ENCODE assay signal across 8 cellular contexts in the genomic region with DNA sequence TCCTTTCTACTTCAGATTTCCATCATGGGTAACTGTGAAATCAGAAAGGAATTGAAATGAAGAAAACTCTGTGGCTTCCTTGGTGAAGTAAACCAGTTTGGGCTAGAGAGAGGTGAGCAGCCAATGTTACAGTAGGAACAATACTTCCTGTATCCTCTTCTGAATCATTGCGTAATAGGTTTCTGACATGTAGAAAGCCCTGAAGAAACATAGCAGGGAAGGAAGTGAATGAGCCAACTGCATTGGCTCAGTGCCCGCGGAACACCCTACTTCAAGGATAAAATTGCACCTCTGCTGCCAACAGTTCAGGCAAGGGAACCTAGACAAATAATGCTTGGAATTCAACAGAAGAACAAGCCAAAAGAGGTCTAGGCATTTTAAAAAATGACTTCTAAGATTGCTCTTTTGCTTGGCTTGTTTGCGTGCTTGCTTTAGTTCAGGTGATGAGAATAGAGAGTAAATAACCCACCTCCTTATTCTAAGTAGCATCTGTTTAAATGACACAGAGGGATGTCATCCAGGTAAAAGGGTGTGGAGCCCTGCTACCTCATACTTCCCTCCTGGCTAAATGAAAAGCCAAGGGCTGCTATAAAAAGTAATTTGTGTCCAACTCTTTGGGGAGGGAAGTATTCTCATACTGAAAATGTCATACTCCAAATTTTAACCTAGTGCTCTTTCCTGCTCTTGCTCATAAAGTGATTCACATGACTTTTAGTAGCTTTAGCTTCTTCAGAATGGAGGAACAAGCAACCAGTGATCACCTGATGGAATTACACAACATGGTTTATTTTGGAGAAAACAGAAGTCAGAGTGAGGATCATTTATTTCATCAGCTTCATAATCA. TPM values are rescaled to one million over a fixed set of nuclear protein-coding genes. Genes with fewer than 3 reads are reported as not detected.
DNase-seq lines count a peak whose midpoint lies in the region; ATAC-seq and TF ChIP-seq lines count a peak whose summit lies in the region.

No MANE protein-coding gene starts in this region.

- H3K23ac ChIP-seq in mesendoderm (ENCODE audit: low read length) = no peak overlapping the region

- H3K79me1 ChIP-seq in mesendoderm (ENCODE audit: low read length) = no peaks in the 10 kb centered on the region

- H3K27ac ChIP-seq in mesendoderm (ENCODE audit: low read depth, low read length) = no peak overlapping the region

- no peak overlapping the region for H3K18ac ChIP-seq in mesendoderm (ENCODE audit: low read length)

- no peak overlapping the region for H4K5ac ChIP-seq in mesendoderm (ENCODE audit: low read length)

- H3K56ac ChIP-seq in mesendoderm (ENCODE audit: low read length) = no peak overlapping the region

- peak overlapping the region; percentile 97 to 100 (median 99) for H3K27ac Mint-ChIP-seq in CD14-positive monocyte
- H3K27ac Mint-ChIP-seq in activated T-helper 17 cell treated with anti-CD3 and anti-CD28 coated beads, Interleukin-2, amount 50 U/mL, for 72 hours = peak overlapping the region; percentile 83

- no peaks in the 10 kb centered on the region for H3K27me3 ChIP-seq in mesendoderm (ENCODE audit: insufficient read depth, low read length, poor library complexity)

- peaks cover 46% of the 10 kb centered on the region for H3K4me1 Mint-ChIP-seq in CD14-positive monocyte
- H3K4me1 Mint-ChIP-seq in activated T-helper 17 cell treated with anti-CD3 and anti-CD28 coated beads, Interleukin-2, amount 50 U/mL, for 72 hours = peaks cover 34% of the 10 kb centered on the region

- no peak overlapping the region for H3K4me2 ChIP-seq in mesendoderm (ENCODE audit: low read length)

- peaks cover 0 to 2% (median 0%) of the 10 kb centered on the region in 3 donors for H3K27me3 Mint-ChIP-seq in CD14-positive monocyte (ENCODE audit: low read depth in 3 of 3)
- no peaks in the 10 kb centered on the region for H3K27me3 Mint-ChIP-seq in activated T-helper 17 cell treated with anti-CD3 and anti-CD28 coated beads, Interleukin-2, amount 50 U/mL, for 72 hours

- peaks cover 0 to 7% (median 0%) of the 10 kb centered on the region in 7 donors for H3K9me3 Mint-ChIP-seq in CD14-positive monocyte
- no peaks in the 10 kb centered on the region for H3K9me3 Mint-ChIP-seq in activated T-helper 17 cell treated with anti-CD3 and anti-CD28 coated beads, Interleukin-2, amount 50 U/mL, for 72 hours

- peak overlapping the region; percentile 55 to 85 for H3K4me3 Mint-ChIP-seq in CD14-positive monocyte
- peak overlapping the region; percentile 70 for H3K4me3 Mint-ChIP-seq in activated T-helper 17 cell treated with anti-CD3 and anti-CD28 coated beads, Interleukin-2, amount 50 U/mL, for 72 hours

- H4K8ac ChIP-seq in mesendoderm (ENCODE audit: low read depth, low read length) = no peak overlapping the region

- no peak overlapping the region for H2BK120ac ChIP-seq in mesendoderm (ENCODE audit: low read depth, low read length)

- no peaks in the 10 kb centered on the region for H3K79me2 ChIP-seq in mesendoderm (ENCODE audit: control insufficient read depth, insufficient read depth, low read length)

- no peaks in the 10 kb centered on the region for H3K36me3 Mint-ChIP-seq in CD14-positive monocyte
- H3K36me3 Mint-ChIP-seq in activated T-helper 17 cell treated with anti-CD3 and anti-CD28 coated beads, Interleukin-2, amount 50 U/mL, for 72 hours (ENCODE audit: low read depth) = no peaks in the 10 kb centered on the region

- WGBS in mesendoderm (ENCODE audit: extremely low coverage, insufficient coverage, low lambda C conversion rate) = no CpG with 5 or more reads among the region's 4 CpGs

- no peak overlapping the region for H3K9ac ChIP-seq in mesendoderm (ENCODE audit: low read length)

- DNase-seq in CD14-positive monocyte (ENCODE audit: low spot score) (peak; percentile 93), NCI-H748 treated with DMSO at 0.1 percent for 48 hours (lab: John Stamatoyannopoulos, UW) (peak; percentile 62), head of caudate nucleus (peak in 41 of 42 donors; percentile 8 to 75 (median 41)), putamen (ENCODE audit: low spot score) (peak; percentile 50), mesendoderm (no peak)

- ATAC-seq in GM19324 (IDR thresholded peaks at IDR 0.05; ENCODE audit: low FRiP score, unreplicated experiment) = peak; percentile 68
- ATAC-seq in HG03378 (IDR thresholded peaks at IDR 0.05; ENCODE audit: unreplicated experiment) = peak; percentile 84
- peak; percentile 81 for ATAC-seq in activated T-helper 17 cell treated with anti-CD3 and anti-CD28 coated beads, Interleukin-2, amount 50 U/mL, for 72 hours (replicated peaks)

- TF ChIP-seq CTCF in CD14-positive monocyte (IDR thresholded peaks at IDR 0.05) = no peak

- H2AK5ac ChIP-seq in mesendoderm (ENCODE audit: low read length) = no peak overlapping the region

- no peaks in the 10 kb centered on the region for H3K36me3 ChIP-seq in mesendoderm (ENCODE audit: control insufficient read depth, insufficient read depth, low read length)

- no peaks in the 10 kb centered on the region for H3K4me1 ChIP-seq in mesendoderm (ENCODE audit: control insufficient read depth, low read depth, low read length)

- no peak overlapping the region for H3K4me3 ChIP-seq in mesendoderm (ENCODE audit: low read length)

- no peak overlapping the region for H2BK15ac ChIP-seq in mesendoderm (replicated peaks; ENCODE audit: low read depth)

- no peak overlapping the region for H2BK5ac ChIP-seq in mesendoderm (ENCODE audit: low read length)

- intact Hi-C loops in CD14-positive monocyte (cut with micrococcal nuclease) (loop anchor here (1.0 to 2.0 kb wide), 2 partner anchors 9 to 31 kb away; no protein-coding TSS in a partner anchor), head of caudate nucleus (cut with DNase I) (no loop called here)

- H3K4ac ChIP-seq in mesendoderm (ENCODE audit: low read depth, low read length) = no peak overlapping the region

RNA-seq across cellular contexts. Expression of a gene that starts 30.0 kb away (rescaled TPM):
- 100 to 1,000 TPM; 102 to 118 TPM for polyA plus RNA-seq in CD14-positive monocyte
- total RNA-seq in activated T-helper 17 cell treated with anti-CD3 and anti-CD28 coated beads, Interleukin-2, amount 50 U/mL, for 72 hours = 10 to 100 TPM; 80.5 to 82.2 TPM
- 75.2 TPM for polyA plus RNA-seq in mesendoderm (2013, experiment 1 of 2)
- polyA plus RNA-seq in mesendoderm (2013, experiment 2 of 2) = 74.1 TPM
